14 cellular contexts compared by ENCODE assay signal in genomic region chr12:114168061-114168460, GRCh38.
"Had no signal": no experiment of that assay in that cellular context is flagged by ENCODE, and none has a peak within 500 bp of the region (broad histone marks: within the 10 kb centered on the region; RNA-seq: fewer than 3 reads in every experiment).

No MANE protein-coding gene starts in this region.

- DNase-seq: activated CD4-positive, alpha-beta T cell treated with anti-CD3 and anti-CD28 coated beads, Interleukin-2, amount 50 U/mL, for 1 hour; activated CD8-positive, alpha-beta memory T cell treated with anti-CD3 and anti-CD28 coated beads, Interleukin-2, amount 10 ng/mL, durations not matched to agents 7 days and 5 days; activated gamma-delta T cell; activated T-cell treated with anti-CD3 and anti-CD28 coated beads, Interleukin-2, amount 50 U/mL, for 24 hours; dorsolateral prefrontal cortex; sigmoid colon; stimulated activated CD4-positive, alpha-beta T cell treated with anti-CD3 and anti-CD28 coated beads, Interleukin-2, amount 100 ng/mL, for 48 hours; stimulated activated naive CD4-positive, alpha-beta T cell treated with Interleukin-2 at 50 U/mL for 16 hours; T-helper 17 cell; testis; upper lobe of right lung had no signal

- H3K36me3 ChIP-seq: breast epithelium, esophagus muscularis mucosa, gastroesophageal sphincter, sigmoid colon, upper lobe of right lung had no signal

- ATAC-seq: activated CD8-positive, alpha-beta memory T cell treated with anti-CD3 and anti-CD28 coated beads, Interleukin-2, amount 10 ng/mL, durations not matched to agents 7 days and 5 days; gastroesophageal sphincter; T-helper 17 cell; upper lobe of right lung had no signal

- H3K27me3 ChIP-seq: testis, upper lobe of right lung had no signal

- H3K27ac ChIP-seq: breast epithelium, esophagus muscularis mucosa, gastroesophageal sphincter, sigmoid colon, testis, upper lobe of right lung had no signal

- H3K4me3 ChIP-seq: breast epithelium, dorsolateral prefrontal cortex, esophagus muscularis mucosa, gastroesophageal sphincter, sigmoid colon, testis, upper lobe of right lung had no signal

- H3K4me1 ChIP-seq: breast epithelium, esophagus muscularis mucosa, gastroesophageal sphincter, testis, upper lobe of right lung had no signal

- H3K9me3 ChIP-seq: breast epithelium, esophagus muscularis mucosa, gastroesophageal sphincter, sigmoid colon, testis, upper lobe of right lung had no signal
